ENCODE assay signal across 25 cellular contexts in genomic region chr6:10733863-10734262, GRCh38. TPM values are rescaled to one million over a fixed set of nuclear protein-coding genes. Genes with fewer than 3 reads are reported as not detected.
A peak's percentile ranks its signal among the peaks of the same experiment; 100 is the strongest.
DNase-seq lines count a peak whose midpoint lies in the region; ATAC-seq, FAIRE-seq and TF ChIP-seq lines count a peak whose summit lies in the region.
"Had no signal": no experiment of that assay in that cellular context is flagged by ENCODE, and none has a peak within 500 bp of the region (broad histone marks: within the 10 kb centered on the region; RNA-seq: fewer than 3 reads in every experiment).

No MANE protein-coding gene starts in this region.

- ATAC-seq in A549 (no peak), HCT116 (peak; percentile 43), HG02642 (IDR thresholded peaks at IDR 0.05; ENCODE audit: poor library complexity, unreplicated experiment) (no peak), GM18873 (IDR thresholded peaks at IDR 0.05; ENCODE audit: low FRiP score, unreplicated experiment) (no peak)
- ATAC-seq: activated T-cell treated with anti-CD3 and anti-CD28 coated beads, Interleukin-2, amount 50 U/mL, for 4 hours; stimulated activated naive B cell treated with anti-CD40 and anti-IgM and Interleukin-4, amounts not matched to agents 10 μg/mL and 1 μg/mL and 100 μg/mL, for 72 hours had no signal

- no peaks in the 10 kb centered on the region for H3K9me3 ChIP-seq in A549
- no peaks in the 10 kb centered on the region for H3K9me3 ChIP-seq in HCT116 (ENCODE audit: control insufficient read depth in 1 of 2, insufficient read depth in 1 of 2, low read depth in 1 of 2, low read length in 2 of 2)
- no peaks in the 10 kb centered on the region for H3K9me3 ChIP-seq in astrocyte (ENCODE audit: insufficient read depth, low read depth, low read length)
- H3K9me3 ChIP-seq: thoracic aorta had no signal

- H3K27ac Mint-ChIP-seq in astrocyte (ENCODE audit: unreplicated experiment) = peak overlapping the region; percentile 10
- H3K27ac Mint-ChIP-seq: activated CD8-positive, alpha-beta T cell treated with anti-CD3 and anti-CD28 coated beads, Interleukin-2, amount 10 ng/mL, durations not matched to agents 7 days and 5 days; activated naive CD4-positive, alpha-beta T cell treated with anti-CD3 and anti-CD28 coated beads for 36 hours; CD4-positive, alpha-beta T cell; stimulated activated naive B cell treated with anti-CD40 and anti-IgM and Interleukin-4, amounts not matched to agents 10 μg/mL and 1 μg/mL and 100 μg/mL, for 72 hours had no signal

- H3K9me3 Mint-ChIP-seq in astrocyte (ENCODE audit: unreplicated experiment) = no peaks in the 10 kb centered on the region
- H3K9me3 Mint-ChIP-seq: activated naive CD4-positive, alpha-beta T cell treated with anti-CD3 and anti-CD28 coated beads for 36 hours; activated T-cell treated with anti-CD3 and anti-CD28 coated beads, Interleukin-2, amount 50 U/mL, for 4 hours; CD4-positive, alpha-beta T cell; H9; stimulated activated naive B cell treated with anti-CD40 and anti-IgM and Interleukin-4, amounts not matched to agents 10 μg/mL and 1 μg/mL and 100 μg/mL, for 72 hours had no signal

- CTCF ChIA-PET in A549 (lab: Yijun Ruan, JAX) (interaction anchor here (0.7 to 1.4 kb wide), 2 partner anchors 13 to 224 kb away, joined by 3 read pairs; no protein-coding TSS in a partner anchor), HCT116 (lab: Charles Lee) (no interaction called here)

- H3K9ac ChIP-seq in HCT116 (ENCODE audit: low read length) = no peak overlapping the region
- no peak overlapping the region for H3K9ac ChIP-seq in astrocyte (ENCODE audit: low read length)

- H3K4me1 Mint-ChIP-seq in astrocyte (ENCODE audit: low read depth, unreplicated experiment) = peaks cover 29% of the 10 kb centered on the region
- H3K4me1 Mint-ChIP-seq: H9 had no signal

- H3K4me3 Mint-ChIP-seq in astrocyte (ENCODE audit: unreplicated experiment) = no peak overlapping the region
- H3K4me3 Mint-ChIP-seq: activated CD8-positive, alpha-beta T cell treated with anti-CD3 and anti-CD28 coated beads, Interleukin-2, amount 10 ng/mL, durations not matched to agents 7 days and 5 days; activated naive CD4-positive, alpha-beta T cell treated with anti-CD3 and anti-CD28 coated beads for 36 hours; activated T-cell treated with anti-CD3 and anti-CD28 coated beads, Interleukin-2, amount 50 U/mL, for 4 hours; CD4-positive, alpha-beta T cell; H9; stimulated activated naive B cell treated with anti-CD40 and anti-IgM and Interleukin-4, amounts not matched to agents 10 μg/mL and 1 μg/mL and 100 μg/mL, for 72 hours had no signal

- WGBS in A549 (ENCODE audit: missing lambda C conversion rate) = 74% methylated on average over 3 of the region's 3 CpGs

- H3K9me2 ChIP-seq in HCT116 (ENCODE audit: insufficient read depth) = no peaks in the 10 kb centered on the region

- no peak for TF ChIP-seq RAD21 in A549 (conservative IDR thresholded peaks at IDR 0.05 in 1 of 2, IDR thresholded peaks at IDR 0.05 in 1 of 2)
- TF ChIP-seq RAD21 in HCT116 (IDR thresholded peaks at IDR 0.05; ENCODE audit: low read depth) = no peak

- TF ChIP-seq POLR2A in A549 (IDR thresholded peaks at IDR 0.05; ENCODE audit: low read length) (no peak), HCT116 (IDR thresholded peaks at IDR 0.05; ENCODE audit: borderline replicate concordance, extremely low read depth, insufficient read depth, insufficient read length) (no peak)

- H3K27me3 Mint-ChIP-seq in astrocyte (ENCODE audit: low read depth, unreplicated experiment) = no peaks in the 10 kb centered on the region
- H3K27me3 Mint-ChIP-seq: CD4-positive, alpha-beta T cell; stimulated activated naive B cell treated with anti-CD40 and anti-IgM and Interleukin-4, amounts not matched to agents 10 μg/mL and 1 μg/mL and 100 μg/mL, for 72 hours had no signal

- RAD21 ChIA-PET in HCT116 (lab: Charles Lee; ENCODE audit: low non-redundant PET in 1 of 2, low total read pairs in 2 of 2, uncharacterized antibody in 2 of 2, unreplicated experiment in 2 of 2) = no interaction called here

- H3K27me3 ChIP-seq in HCT116 (ENCODE audit: insufficient read depth, low read length) = no peaks in the 10 kb centered on the region
- H3K27me3 ChIP-seq in astrocyte (ENCODE audit: insufficient read depth, low read length) = no peaks in the 10 kb centered on the region
- no peaks in the 10 kb centered on the region for H3K27me3 ChIP-seq in H7 (ENCODE audit: control insufficient read depth, insufficient read depth, low read length)

- H3K36me3 ChIP-seq in HCT116 (ENCODE audit: control insufficient read depth in 1 of 2, insufficient read depth in 2 of 2, low read length in 2 of 2) (peaks cover 7 to 15% of the 10 kb centered on the region in 2 experiments; a peak in 3 of 4 replicates), astrocyte (ENCODE audit: insufficient read depth, low read length) (peaks cover 14% of the 10 kb centered on the region), H7 (replicated peaks; ENCODE audit: control insufficient read depth, insufficient read depth, low read length) (peaks cover 7% of the 10 kb centered on the region)

- BruUV-seq in HCT116 (replicated peaks; lab: Mats Ljungman, UMichigan) = no TSS peak

- FAIRE-seq in A549 (lab: Jason Lieb, UNC) (no peak), astrocyte (lab: Jason Lieb, UNC) (no peak)
- FAIRE-seq: small intestine had no signal

- POLR2A ChIA-PET in A549 (lab: Yijun Ruan, JAX) (interaction anchor here (3.7 kb wide), 1 partner anchor 11 kb away, joined by 16 read pairs; the partner anchor contains the start of gene TMEM14C), HCT116 (lab: Charles Lee) (no interaction called here)

- H3K4me3 ChIP-seq in A549 (no peak overlapping the region), HCT116 (replicated peaks in 1 of 2; ENCODE audit: low read depth in 1 of 2, low read length in 2 of 2) (peak overlapping the region in 1 of 2 experiments; percentile 22; a peak in 1 of 4 replicates), astrocyte (ENCODE audit: insufficient read depth, low read depth, low read length) (no peak overlapping the region), H7 (ENCODE audit: insufficient read depth, low read depth, low read length) (no peak overlapping the region)
- H3K4me3 ChIP-seq: thoracic aorta had no signal

- H4K20me1 ChIP-seq in HCT116 (ENCODE audit: insufficient read depth) = no peaks in the 10 kb centered on the region
- H4K20me1 ChIP-seq in astrocyte (ENCODE audit: insufficient read depth, low read length) = no peaks in the 10 kb centered on the region

- H3K27ac ChIP-seq in A549 = peak overlapping the region; percentile 77 to 90
- H3K27ac ChIP-seq in HCT116 (ENCODE audit: low read depth, low read length) = no peak overlapping the region
- no peak overlapping the region for H3K27ac ChIP-seq in astrocyte (ENCODE audit: low read depth, low read length)
- H3K27ac ChIP-seq: thoracic aorta had no signal

- H3K4me2 ChIP-seq in A549 = peak overlapping the region; percentile 86; the same call in 1 of the 3 replicates
- peak overlapping the region; percentile 71 for H3K4me2 ChIP-seq in HCT116 (ENCODE audit: low read length)
- H3K4me2 ChIP-seq in astrocyte (ENCODE audit: low read length) = no peak overlapping the region

- intact Hi-C loops in HCT116 (cut with micrococcal nuclease) = no loop called here

- H3K79me2 ChIP-seq in HCT116 (ENCODE audit: insufficient read depth, low read length) (no peaks in the 10 kb centered on the region), astrocyte (ENCODE audit: insufficient read depth, low read length) (no peaks in the 10 kb centered on the region)

- TF ChIP-seq EP300 in A549 (IDR thresholded peaks at IDR 0.05) = no peak

- H3K4me1 ChIP-seq in A549 (peaks cover 30% of the 10 kb centered on the region), HCT116 (ENCODE audit: control insufficient read depth in 1 of 2, insufficient read depth in 2 of 2, low read length in 2 of 2) (peaks cover 20 to 25% of the 10 kb centered on the region in 2 experiments), astrocyte (ENCODE audit: insufficient read depth, low read length) (peaks cover 8% of the 10 kb centered on the region)

- no peak overlapping the region for H2AFZ ChIP-seq in HCT116 (ENCODE audit: low read depth, low read length, poor library complexity, severe bottlenecking)
- no peak overlapping the region for H2AFZ ChIP-seq in astrocyte (ENCODE audit: low read depth, low read length)

- H3K36me3 Mint-ChIP-seq in astrocyte (ENCODE audit: low read depth, unreplicated experiment) = peaks cover 12% of the 10 kb centered on the region

- TF ChIP-seq CTCF in A549 (IDR thresholded peaks at IDR 0.05) = no peak
- TF ChIP-seq CTCF in HCT116 (IDR thresholded peaks at IDR 0.05 in 2 of 3, conservative IDR thresholded peaks at IDR 0.05 in 1 of 3; ENCODE audit: borderline replicate concordance in 1 of 3, insufficient read depth in 1 of 3, low read depth in 2 of 3, low read length in 2 of 3) = no peak
- TF ChIP-seq CTCF in astrocyte (IDR thresholded peaks at IDR 0.05; ENCODE audit: insufficient read depth, low read depth, low read length) = no peak

- no peak for DNase-seq in A549 (ENCODE audit: low read depth in 1 of 2, low spot score in 1 of 2)
- no peak for DNase-seq in HCT116 (ENCODE audit: low read depth, low spot score)
- DNase-seq in astrocyte (ENCODE audit: low read depth) = no peak
- DNase-seq in islet precursor cell = peak; percentile 7
- no peak for DNase-seq in NCI-H1105 (lab: John Stamatoyannopoulos, UW)
- DNase-seq in H7 = no peak
- DNase-seq: activated CD4-positive, CD25-positive, alpha-beta regulatory T cell treated with anti-CD3 and anti-CD28 coated beads, Interleukin-2, amount 50 U/mL, for 72 hours; activated CD8-positive, alpha-beta T cell treated with anti-CD3 and anti-CD28 coated beads, Interleukin-2, amount 10 ng/mL, durations not matched to agents 7 days and 5 days; activated naive CD4-positive, alpha-beta T cell treated with anti-CD3 and anti-CD28 coated beads for 36 hours; activated T-cell treated with anti-CD3 and anti-CD28 coated beads, Interleukin-2, amount 50 U/mL, for 4 hours; anterior cingulate cortex; CD4-positive, alpha-beta T cell; cerebellar nuclear complex; DMS53; effector CD4-positive, alpha-beta T cell; GF-D8; H9; MM.1S; NCI-H2171; NCI-H524; small intestine; stimulated activated naive B cell treated with anti-CD40 and anti-IgM and Interleukin-4, amounts not matched to agents 10 μg/mL and 1 μg/mL and 100 μg/mL, for 72 hours had no signal

RNA-seq across cellular contexts. Expression of gene TMEM14C, which starts 11.0 kb away (rescaled TPM):
- polyA plus RNA-seq in A549 (2011; rRNA removed) = 173 and 230 TPM in 2 replicates
- 185 and 217 TPM in 2 replicates for polyA plus RNA-seq in A549 (2012; cell fraction: cytosol; rRNA removed)
- 111 and 117 TPM in 2 replicates for polyA plus RNA-seq in A549 (2012; cell fraction: nucleus; rRNA removed)
- polyA plus RNA-seq in A549 (2017; fragmentation: RNase III; extraction: RNeasy Plus Mini Kit Qiagen cat#74134 plus additional on column Dnase treatment) = 152 to 178 TPM (median 161 TPM) in 3 replicates
- 40.2 and 46.0 TPM in 2 replicates for polyA minus RNA-seq in A549 (2011; rRNA and poly(A)+ RNA removed)
- 84.7 TPM for total RNA-seq in HCT116 (2021; ENCODE audit: unreplicated experiment)
- 67.1 and 78.2 TPM in 2 replicates for polyA plus RNA-seq in HCT116 (2012)
- 128 and 134 TPM in 2 replicates for total RNA-seq in astrocyte
- total RNA-seq in H7 (2014; rRNA removed; shearing (Covaris generic)) = 129 and 153 TPM in 2 replicates

RNA-seq across cellular contexts. Expression of gene TMEM14B, which starts 13.7 kb away (rescaled TPM):
- 113 and 177 TPM in 2 replicates for polyA plus RNA-seq in A549 (2011; rRNA removed)
- 112 and 120 TPM in 2 replicates for polyA plus RNA-seq in A549 (2012; cell fraction: cytosol; rRNA removed)
- 35.5 and 56.5 TPM in 2 replicates for polyA plus RNA-seq in A549 (2012; cell fraction: nucleus; rRNA removed)
- 118 to 152 TPM (median 121 TPM) in 3 replicates for polyA plus RNA-seq in A549 (2017; fragmentation: RNase III; extraction: RNeasy Plus Mini Kit Qiagen cat#74134 plus additional on column Dnase treatment)
- polyA minus RNA-seq in A549 (2011; rRNA and poly(A)+ RNA removed) = 29.2 and 36.2 TPM in 2 replicates
- total RNA-seq in HCT116 (2021; ENCODE audit: unreplicated experiment) = 83.6 TPM
- polyA plus RNA-seq in HCT116 (2012) = 43.5 and 62.6 TPM in 2 replicates
- total RNA-seq in astrocyte = 52.2 and 52.8 TPM in 2 replicates
- total RNA-seq in H7 (2014; rRNA removed; shearing (Covaris generic)) = 90.6 and 120 TPM in 2 replicates

RNA-seq across cellular contexts. Expression of gene PAK1IP1, which starts 39.1 kb away (rescaled TPM):
- 26.8 and 33.4 TPM in 2 replicates for polyA plus RNA-seq in A549 (2011; rRNA removed)
- polyA plus RNA-seq in A549 (2012; cell fraction: cytosol; rRNA removed) = 12.1 and 14.8 TPM in 2 replicates
- polyA plus RNA-seq in A549 (2012; cell fraction: nucleus; rRNA removed) = 5.0 and 6.4 TPM in 2 replicates
- 23.1 to 30.4 TPM (median 23.5 TPM) in 3 replicates for polyA plus RNA-seq in A549 (2017; fragmentation: RNase III; extraction: RNeasy Plus Mini Kit Qiagen cat#74134 plus additional on column Dnase treatment)
- 8.0 and 8.2 TPM in 2 replicates for polyA minus RNA-seq in A549 (2011; rRNA and poly(A)+ RNA removed)
- 24.3 TPM for total RNA-seq in HCT116 (2021; ENCODE audit: unreplicated experiment)
- 10.2 and 13.5 TPM in 2 replicates for polyA plus RNA-seq in HCT116 (2012)
- 20.1 and 21.9 TPM in 2 replicates for total RNA-seq in astrocyte
- total RNA-seq in H7 (2014; rRNA removed; shearing (Covaris generic)) = 39.9 and 44.8 TPM in 2 replicates

RNA-seq across cellular contexts. Expression of gene C6orf52, which starts 39.4 kb away (rescaled TPM):
- 2.2 and 3.2 TPM in 2 replicates for polyA plus RNA-seq in A549 (2011; rRNA removed)
- 1.3 and 1.6 TPM in 2 replicates for polyA plus RNA-seq in A549 (2012; cell fraction: cytosol; rRNA removed)
- polyA plus RNA-seq in A549 (2012; cell fraction: nucleus; rRNA removed) = 0.32 and 0.61 TPM in 2 replicates
- polyA plus RNA-seq in A549 (2017; fragmentation: RNase III; extraction: RNeasy Plus Mini Kit Qiagen cat#74134 plus additional on column Dnase treatment) = 1.3 to 1.7 TPM (median 1.4 TPM) in 3 replicates
- polyA minus RNA-seq in A549 (2011; rRNA and poly(A)+ RNA removed) = 0.70 TPM in 1 of 2 replicates, not detected in the other
- total RNA-seq in HCT116 (2021; ENCODE audit: unreplicated experiment) = 3.9 TPM
- 2.7 and 3.1 TPM in 2 replicates for polyA plus RNA-seq in HCT116 (2012)
- total RNA-seq in astrocyte = 2.3 and 2.9 TPM in 2 replicates
- 0.26 and 4.6 TPM in 2 replicates for total RNA-seq in H7 (2014; rRNA removed; shearing (Covaris generic))
- total RNA-seq: CD4-positive, alpha-beta T cell; thoracic aorta had no signal

Comparison
In these comparisons a context has a peak if more than half of its experiments do, and no peak if none do; other contexts are left out.
1. H3K27ac ChIP-seq: peak in A549 (2 of 2); none in HCT116 (single experiment) and astrocyte (single experiment).